In genomic region chr4:152443859-152444258, GRCh38 we compare ENCODE assay signal across 34 cellular contexts.
"Had no signal": no experiment of that assay in that cellular context is flagged by ENCODE, and none has a peak within 500 bp of the region (broad histone marks: within the 10 kb centered on the region; RNA-seq: fewer than 3 reads in every experiment).

No MANE protein-coding gene starts in this region.

- H3K9me3 ChIP-seq: adrenal gland, body of pancreas, breast epithelium had no signal

- H3K27me3 ChIP-seq: adrenal gland, body of pancreas, brain microvascular endothelial cell, breast epithelium had no signal

- H3K36me3 ChIP-seq: adrenal gland, brain microvascular endothelial cell, breast epithelium had no signal

- H3K4me1 ChIP-seq: body of pancreas, breast epithelium had no signal

- H3K4me3 ChIP-seq: adrenal gland, body of pancreas, breast epithelium had no signal

- H3K27ac ChIP-seq: adrenal gland, body of pancreas, brain microvascular endothelial cell, breast epithelium, VCaP had no signal

- FAIRE-seq: astrocyte, TTC549 had no signal

- ATAC-seq: activated CD8-positive, alpha-beta memory T cell treated with anti-CD3 and anti-CD28 coated beads, Interleukin-2, amount 10 ng/mL, durations not matched to agents 7 days and 5 days; activated CD8-positive, alpha-beta T cell treated with anti-CD3 and anti-CD28 coated beads for 36 hours; activated naive CD4-positive, alpha-beta T cell treated with anti-CD3 and anti-CD28 coated beads, Interleukin-2, amount 50 U/mL, for 72 hours; activated T-cell treated with anti-CD3 and anti-CD28 coated beads, Interleukin-2, amount 50 U/mL, for 72 hours; activated T-helper 17 cell treated with anti-CD3 and anti-CD28 coated beads, Interleukin-2, amount 50 U/mL, for 72 hours; body of pancreas had no signal

- DNase-seq: activated B cell treated with CpG ODN at 0.5 μM for 24 hours; activated CD4-positive, alpha-beta memory T cell treated with anti-CD3 and anti-CD28 coated beads for 36 hours; activated CD4-positive, alpha-beta T cell treated with anti-CD3 and anti-CD28 coated beads for 4 hours; activated CD4-positive, alpha-beta T cell treated with anti-CD3 and anti-CD28 coated beads, Interleukin-2, amount 10 ng/mL, durations not matched to agents 24 days and 14 days; activated CD4-positive, alpha-beta T cell treated with anti-CD3 and anti-CD28 coated beads, Interleukin-2, amount 50 U/mL, for 1 hour; activated CD4-positive, alpha-beta T cell treated with anti-CD3 and anti-CD28 coated beads, Interleukin-2, amount 50 U/mL, for 4 hours; activated CD4-positive, CD25-positive, alpha-beta regulatory T cell treated with anti-CD3 and anti-CD28 coated beads, Interleukin-2, amount 50 U/mL, for 72 hours; activated CD8-positive, alpha-beta memory T cell treated with anti-CD3 and anti-CD28 coated beads, Interleukin-2, amount 10 ng/mL, durations not matched to agents 7 days and 5 days; activated CD8-positive, alpha-beta memory T cell treated with anti-CD3 and anti-CD28 coated beads, Interleukin-2, amount 50 U/mL, for 48 hours; activated CD8-positive, alpha-beta T cell treated with anti-CD3 and anti-CD28 coated beads for 36 hours; activated effector memory CD4-positive, alpha-beta T cell treated with anti-CD3 and anti-CD28 coated beads, Interleukin-2, amount 50 U/mL, for 16 hours; activated gamma-delta T cell treated with Interleukin-2 at 50 U/mL for 16 hours; activated naive CD4-positive, alpha-beta T cell; activated naive CD4-positive, alpha-beta T cell treated with anti-CD3 and anti-CD28 coated beads for 36 hours; activated naive CD4-positive, alpha-beta T cell treated with anti-CD3 and anti-CD28 coated beads, Interleukin-2, amount 50 U/mL, for 16 hours; activated naive CD8-positive, alpha-beta T cell treated with anti-CD3 and anti-CD28 coated beads for 36 hours; activated T-cell treated with anti-CD3 and anti-CD28 coated beads, Interleukin-2, amount 50 U/mL, for 24 hours; activated T-cell treated with anti-CD3 and anti-CD28 coated beads, Interleukin-2, amount 50 U/mL, for 72 hours; adrenal gland; amniotic stem cell; aorta; body of pancreas; brain microvascular endothelial cell; central memory CD4-positive, alpha-beta T cell; SW 1271; T-helper 1 cell; T-helper 2 cell; T-helper 9 cell had no signal
